6 cellular contexts compared by ENCODE assay signal in genomic region chr9:26760675-26761074, GRCh38.
"Had no signal": no experiment of that assay in that cellular context is flagged by ENCODE, and none has a peak within 500 bp of the region (broad histone marks: within the 10 kb centered on the region; RNA-seq: fewer than 3 reads in every experiment).

No MANE protein-coding gene starts in this region.

- ATAC-seq: K562 had no signal

- DNase-seq: GM23248, H7, HCEC 1CT, IMR-90, KG1 had no signal

- H3K9ac ChIP-seq: GM23248 had no signal

- H3K4me3 ChIP-seq: GM23248, K562 had no signal

- H3K27ac ChIP-seq: GM23248 had no signal

- H2AFZ ChIP-seq: GM23248 had no signal
